In the genomic region with DNA sequence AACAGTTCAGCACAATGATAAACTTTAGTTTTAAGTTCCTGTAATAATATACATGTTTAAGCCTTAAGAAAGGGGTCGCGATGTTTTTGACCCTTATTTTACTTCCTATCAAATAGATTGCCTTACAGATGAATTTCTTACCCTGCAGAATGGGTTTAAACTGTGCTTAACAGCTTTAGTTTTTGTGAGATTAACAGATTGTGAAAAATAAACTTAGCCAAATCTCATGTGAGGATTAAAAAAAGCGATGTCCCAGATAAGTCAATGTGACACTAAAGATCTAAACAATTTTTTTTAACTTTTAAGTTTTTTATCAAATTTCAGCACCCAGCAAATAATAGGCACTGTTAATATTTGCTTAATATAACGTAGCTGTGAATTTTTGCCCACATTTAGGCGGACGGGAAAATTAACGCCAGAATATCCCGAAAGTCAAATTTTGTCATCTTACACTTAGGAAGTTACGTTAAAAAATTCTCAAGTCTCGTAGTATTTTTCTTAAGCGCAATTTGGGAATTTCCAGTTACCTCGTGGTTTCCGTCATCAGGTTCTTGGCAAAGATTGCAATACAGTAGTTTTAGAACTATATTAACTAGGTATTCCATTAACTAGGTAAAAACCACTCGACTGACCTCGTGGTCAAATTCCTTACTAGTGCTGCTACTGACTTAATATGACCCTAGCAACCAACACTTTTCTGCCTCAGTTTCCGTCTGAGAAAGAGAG, we compare ENCODE assay signal across 8 cellular contexts. TPM values are rescaled to one million over a fixed set of nuclear protein-coding genes. Genes with fewer than 3 reads are reported as not detected.
A peak's percentile ranks its signal among the peaks of the same experiment; 100 is the strongest.
DNase-seq lines count a peak whose midpoint lies in the region; ATAC-seq, FAIRE-seq and TF ChIP-seq lines count a peak whose summit lies in the region.

No MANE protein-coding gene starts in this region.

- H3K79me2 ChIP-seq in smooth muscle cell (ENCODE audit: low read depth) = peaks cover 62% of the 10 kb centered on the region

- no peak for FAIRE-seq in HTR-8/SVneo (lab: Jason Lieb, UNC)

- TF ChIP-seq CTCF in activated B cell treated with CpG ODN at 0.5 μM for 24 hours (IDR thresholded peaks at IDR 0.05) (no peak), smooth muscle cell (IDR thresholded peaks at IDR 0.05; ENCODE audit: borderline replicate concordance, insufficient read depth, poor library complexity, severe bottlenecking) (no peak)

- peaks cover 42% of the 10 kb centered on the region for H3F3A ChIP-seq in smooth muscle cell (ENCODE audit: low read depth)

- CTCF ChIA-PET in activated B cell treated with CpG ODN at 0.5 μM for 24 hours (lab: Charles Lee) = no interaction called here

- H3K27ac ChIP-seq in iPS DF 6.9 (ENCODE audit: low read length) = no peak overlapping the region
- peak overlapping the region; percentile 89 for H3K27ac ChIP-seq in smooth muscle cell (ENCODE audit: low read depth)

- peaks cover 9% of the 10 kb centered on the region; the same call in 1 of the 2 replicates for H3K36me3 ChIP-seq in iPS DF 6.9 (ENCODE audit: control insufficient read depth, insufficient read depth, low read length)
- H3K36me3 ChIP-seq in smooth muscle cell (ENCODE audit: low read depth) = peaks cover 3% of the 10 kb centered on the region

- POLR2A ChIA-PET in activated B cell treated with CpG ODN at 0.5 μM for 24 hours (lab: Charles Lee) = interaction anchor here (0.6 to 1.4 kb wide), 7 partner anchors 40 to 174 kb away, joined by 3 to 13 read pairs (median 3); partner anchors contain the start of gene SUPT16H

- H3K4me3 ChIP-seq in iPS DF 6.9 (ENCODE audit: low read length) = peak overlapping the region; percentile 89; the same call in 1 of the 2 replicates
- peak overlapping the region; percentile 97 for H3K4me3 ChIP-seq in smooth muscle cell

- H4K20me1 ChIP-seq in smooth muscle cell (ENCODE audit: low read depth) = peaks cover 61% of the 10 kb centered on the region

- peak overlapping the region; percentile 99 for H3K9ac ChIP-seq in smooth muscle cell (ENCODE audit: low read depth)

- intact Hi-C loops in activated B cell treated with CpG ODN at 0.5 μM for 24 hours (cut with micrococcal nuclease) = loop anchor here (1.0 to 10.0 kb wide), 6 partner anchors 53 to 643 kb away; partner anchors contain the start of genes RNASE4 and TMEM253

- DNase-seq in NCI-H1092 treated with DMSO at 0.1 percent for 48 hours (lab: John Stamatoyannopoulos, UW) (peak; percentile 30), NCI-H1092 (lab: John Stamatoyannopoulos, UW) (no peak), activated B cell treated with CpG ODN at 0.5 μM for 24 hours (no peak), iPS DF 6.9 (ENCODE audit: low read depth, low spot score) (no peak), smooth muscle cell (lab: John Stamatoyannopoulos, UW; ENCODE audit: unreplicated experiment) (no peak), HTR-8/SVneo (ENCODE audit: insufficient read length, low spot score) (no peak), foreskin melanocyte (no peak)

- no CpG with 5 or more reads among the region's 16 CpGs for WGBS in iPS DF 6.9 (ENCODE audit: insufficient coverage, insufficient read length)
- under 1% methylated on average over 16 of the region's 16 CpGs for WGBS in smooth muscle cell (ENCODE audit: low lambda C conversion rate)

- H3K36me3 Mint-ChIP-seq in activated B cell treated with CpG ODN at 0.5 μM for 24 hours (ENCODE audit: low read depth) = peaks cover 64% of the 10 kb centered on the region

- ATAC-seq in activated B cell treated with CpG ODN at 0.5 μM for 24 hours (ENCODE audit: low read depth) (no peak), HG02759 (IDR thresholded peaks at IDR 0.05; ENCODE audit: unreplicated experiment) (no peak)

- H3K9me3 Mint-ChIP-seq in activated B cell treated with CpG ODN at 0.5 μM for 24 hours = no peaks in the 10 kb centered on the region

- H3K9me3 ChIP-seq in iPS DF 6.9 (ENCODE audit: control insufficient read depth, insufficient read depth, low read length) = no peaks in the 10 kb centered on the region
- no peaks in the 10 kb centered on the region for H3K9me3 ChIP-seq in smooth muscle cell (replicated peaks; ENCODE audit: low read depth)

- no peaks in the 10 kb centered on the region for H3K27me3 ChIP-seq in iPS DF 6.9 (ENCODE audit: control insufficient read depth, insufficient read depth, low read length)
- H3K27me3 ChIP-seq in smooth muscle cell (ENCODE audit: low read depth) = no peaks in the 10 kb centered on the region

- H2AFZ ChIP-seq in smooth muscle cell (ENCODE audit: low read depth) = no peak overlapping the region

- H3K4me1 Mint-ChIP-seq in activated B cell treated with CpG ODN at 0.5 μM for 24 hours = peaks cover 62% of the 10 kb centered on the region

- no peaks in the 10 kb centered on the region for H3K27me3 Mint-ChIP-seq in activated B cell treated with CpG ODN at 0.5 μM for 24 hours

- H3K4me3 Mint-ChIP-seq in activated B cell treated with CpG ODN at 0.5 μM for 24 hours = peak overlapping the region; percentile 100

- H3K4me1 ChIP-seq in iPS DF 6.9 (ENCODE audit: control insufficient read depth, insufficient read depth, low read length) (no peaks in the 10 kb centered on the region), smooth muscle cell (ENCODE audit: low read depth) (peaks cover 53% of the 10 kb centered on the region)

- peak overlapping the region; percentile 100 for H3K4me2 ChIP-seq in smooth muscle cell

- H3K27ac Mint-ChIP-seq in activated B cell treated with CpG ODN at 0.5 μM for 24 hours = peak overlapping the region; percentile 100

RNA-seq across cellular contexts. Expression of gene HNRNPC, which starts 1.2 kb away (rescaled TPM):
- total RNA-seq in activated B cell treated with CpG ODN at 0.5 μM for 24 hours = 653 and 683 TPM in 2 replicates
- 514 and 606 TPM in 2 replicates for total RNA-seq in smooth muscle cell
- polyA plus RNA-seq in smooth muscle cell = 408 TPM in 2 replicates

RNA-seq across cellular contexts. Expression of gene RPGRIP1, which starts 11.8 kb away (rescaled TPM):
- not detected in 2 replicates for total RNA-seq in activated B cell treated with CpG ODN at 0.5 μM for 24 hours
- not detected in 2 replicates for total RNA-seq in smooth muscle cell
- 0.21 TPM in 1 of 2 replicates, not detected in the other for polyA plus RNA-seq in smooth muscle cell
